Comparison of ENCODE assay signal across 16 cellular contexts in genomic region chr5:176166427-176166826, GRCh38.
DNase-seq lines count a peak whose midpoint lies in the region; ATAC-seq and TF ChIP-seq lines count a peak whose summit lies in the region.
"Had no signal": no experiment of that assay in that cellular context is flagged by ENCODE, and none has a peak within 500 bp of the region (broad histone marks: within the 10 kb centered on the region; RNA-seq: fewer than 3 reads in every experiment).

No MANE protein-coding gene starts in this region.

- DNase-seq in GM23248, result peak; percentile 61
- DNase-seq in LHCN-M2 (ENCODE audit: low read depth), result peak; percentile 39
- DNase-seq in kidney glomerular epithelial cell (lab: John Stamatoyannopoulos, UW), result peak; percentile 55
- DNase-seq in dorsolateral prefrontal cortex, result no peak
- DNase-seq in HT-29 (ENCODE audit: low spot score), result no peak
- no peak for DNase-seq in activated effector memory CD4-positive, alpha-beta T cell treated with anti-CD3 and anti-CD28 coated beads, Interleukin-2, amount 50 U/mL, for 16 hours
- DNase-seq: C1 segment of cervical spinal cord, DMS153, NCI-H1436, NCI-H2227 treated with DMSO at 0.1 percent for 48 hours, NCI-H526 treated with DMSO at 0.1 percent for 48 hours, T-helper 9 cell had no signal

- no peaks in the 10 kb centered on the region for H3K79me2 ChIP-seq in GM23248 (ENCODE audit: insufficient read depth)

- H3K4me3 ChIP-seq in GM23248, result no peak overlapping the region
- no peak overlapping the region for H3K4me3 ChIP-seq in dorsolateral prefrontal cortex
- H3K4me3 ChIP-seq: GM12878, PC-9 had no signal

- TF ChIP-seq CTCF in dorsolateral prefrontal cortex (IDR thresholded peaks at IDR 0.05 in 54 of 56, conservative IDR thresholded peaks at IDR 0.05 in 2 of 56; ENCODE audit: low read depth in 1 of 56, partially characterized antibody in 56 of 56), result no peak

- ATAC-seq in SK-N-SH treated with all-trans-retinoic acid at 6 μM for 48 hours (peak; percentile 90), HG03280 (IDR thresholded peaks at IDR 0.05; ENCODE audit: unreplicated experiment) (no peak)
- ATAC-seq: GM12878 had no signal

- H3F3A ChIP-seq in GM23248 (ENCODE audit: insufficient read depth), result no peaks in the 10 kb centered on the region; the same call in 1 of the 2 replicates

- H3K9me2 ChIP-seq in GM23248 (ENCODE audit: insufficient read depth), result no peaks in the 10 kb centered on the region

- no peak overlapping the region for H3K9ac ChIP-seq in GM23248

- no peak overlapping the region for H3K27ac ChIP-seq in GM23248
- H3K27ac ChIP-seq in dorsolateral prefrontal cortex, result no peak overlapping the region
- H3K27ac ChIP-seq: PC-9 had no signal

- no peaks in the 10 kb centered on the region for H4K20me1 ChIP-seq in GM23248 (ENCODE audit: insufficient read depth)

- intact Hi-C loops in dorsolateral prefrontal cortex (cut with DNase I), result no loop called here

- H3K4me2 ChIP-seq in GM23248 (ENCODE audit: unreplicated experiment), result no peak overlapping the region
- H3K4me2 ChIP-seq: PC-9 had no signal

- H2AFZ ChIP-seq in GM23248, result no peak overlapping the region
- H2AFZ ChIP-seq: PC-9 had no signal

- no peaks in the 10 kb centered on the region for H3K36me3 ChIP-seq in GM23248 (ENCODE audit: low read depth)

- H3K27me3 ChIP-seq in GM23248 (replicated peaks; ENCODE audit: insufficient read depth) (peaks cover 16% of the 10 kb centered on the region; the same call in 1 of the 2 replicates), dorsolateral prefrontal cortex (peaks cover 0 to 11% (median 0%) of the 10 kb centered on the region in 45 donors)

- no peaks in the 10 kb centered on the region for H3K9me3 ChIP-seq in GM23248 (ENCODE audit: low read depth)

- in situ Hi-C loops in GM23248 (cut with MboI), result no loop called here

- no peaks in the 10 kb centered on the region; the same call in 1 of the 2 replicates for H3K4me1 ChIP-seq in GM23248 (ENCODE audit: insufficient read depth)

- 34 to 38% methylated on average over 4 of the region's 4 CpGs for WGBS in GM23248 (ENCODE audit: low coverage in 1 of 2, low lambda C conversion rate in 2 of 2, missing lambda C conversion rate in 2 of 2), 2 experiments

TF ChIP-seq in SK-N-SH treated with all-trans-retinoic acid at 6 μM for 48 hours, 23 proteins besides CTCF, POLR2A, EP300 and RAD21:
- TF ChIP-seq CSRNP3 (CRISPR knock-in tag; IDR thresholded peaks at IDR 0.05) (no peak), ZNF565 (CRISPR knock-in tag; conservative IDR thresholded peaks at IDR 0.05; ENCODE audit: low read depth) (no peak), ZNF8 (CRISPR knock-in tag; IDR thresholded peaks at IDR 0.05) (no peak), PPARA (CRISPR knock-in tag; IDR thresholded peaks at IDR 0.05; ENCODE audit: borderline replicate concordance) (no peak), PATZ1 (CRISPR knock-in tag; IDR thresholded peaks at IDR 0.05; ENCODE audit: borderline replicate concordance) (no peak), ZNF70 (CRISPR knock-in tag; IDR thresholded peaks at IDR 0.05) (no peak), ZFP3 (CRISPR knock-in tag; IDR thresholded peaks at IDR 0.05) (no peak), CREB5 (CRISPR knock-in tag; IDR thresholded peaks at IDR 0.05; ENCODE audit: low read depth) (no peak), GLIS3 (CRISPR knock-in tag; IDR thresholded peaks at IDR 0.05) (no peak), BACH2 (CRISPR knock-in tag; IDR thresholded peaks at IDR 0.05; ENCODE audit: borderline replicate concordance) (no peak), POU6F1 (CRISPR knock-in tag; IDR thresholded peaks at IDR 0.05; ENCODE audit: borderline replicate concordance, low read depth) (no peak), CSDC2 (CRISPR knock-in tag; IDR thresholded peaks at IDR 0.05) (no peak), OSR1 (CRISPR knock-in tag; IDR thresholded peaks at IDR 0.05) (no peak), ISL1 (CRISPR knock-in tag; IDR thresholded peaks at IDR 0.05) (no peak)

Comparison
In these comparisons a context has a peak if more than half of its experiments do, and no peak if none do; other contexts are left out.
1. DNase-seq: peak in GM23248 (single experiment), LHCN-M2 (single experiment) and kidney glomerular epithelial cell (single experiment); none in dorsolateral prefrontal cortex (0 of 10), HT-29 (single experiment) and activated effector memory CD4-positive, alpha-beta T cell treated with anti-CD3 and anti-CD28 coated beads, Interleukin-2, amount 50 U/mL, for 16 hours (single experiment).